1 cellular context compared by ENCODE assay signal in genomic region chr6:100592929-100593328, GRCh38.
TF ChIP-seq lines count a peak whose summit lies in the region.

No MANE protein-coding gene starts in this region.

TF ChIP-seq in HEK293, 187 proteins besides CTCF, POLR2A, EP300 and RAD21 (continued from another document and continues in another):
- no peak for TF ChIP-seq ZBTB11 (tag by site-specific recombination; conservative IDR thresholded peaks at IDR 0.05; ENCODE audit: low read depth)
- peak; percentile 18; the same call in 1 of the 2 replicates for TF ChIP-seq ZNF626 (tag by site-specific recombination; IDR thresholded peaks at IDR 0.05)
- TF ChIP-seq ZNF521 (tag by site-specific recombination; IDR thresholded peaks at IDR 0.05): no peak
- peak; percentile 57; the same call in 1 of the 2 replicates for TF ChIP-seq ZNF394 (tag by site-specific recombination; IDR thresholded peaks at IDR 0.05; ENCODE audit: borderline replicate concordance)
- TF ChIP-seq ZNF529 (tag by site-specific recombination; IDR thresholded peaks at IDR 0.05; ENCODE audit: insufficient replicate concordance): no peak
- peak; percentile 38; the same call in 1 of the 2 replicates for TF ChIP-seq ZNF600 (tag by site-specific recombination; IDR thresholded peaks at IDR 0.05)
- TF ChIP-seq ZBTB8A (tag by site-specific recombination; IDR thresholded peaks at IDR 0.05): peak; percentile 72
- no peak; the same call in 1 of the 2 replicates for TF ChIP-seq AEBP2 (tag by site-specific recombination; IDR thresholded peaks at IDR 0.05; ENCODE audit: borderline replicate concordance)
- peak; percentile 98 for TF ChIP-seq ZNF24 (tag by site-specific recombination; IDR thresholded peaks at IDR 0.05)
- TF ChIP-seq ZNF596 (tag by site-specific recombination; IDR thresholded peaks at IDR 0.05): peak; percentile 83
- TF ChIP-seq ZNF785 (tag by site-specific recombination; IDR thresholded peaks at IDR 0.05): no peak
- TF ChIP-seq ZNF37A (tag by site-specific recombination; IDR thresholded peaks at IDR 0.05): no peak
- no peak for TF ChIP-seq ZNF311 (tag by site-specific recombination; IDR thresholded peaks at IDR 0.05; ENCODE audit: borderline replicate concordance)
- TF ChIP-seq PRDM1 (tag by site-specific recombination; IDR thresholded peaks at IDR 0.05): 0 out of 2 replicates have a peak, but pooled peaks have one; percentile 13
- TF ChIP-seq ZNF324 (tag by site-specific recombination; IDR thresholded peaks at IDR 0.05): peak; percentile 49; the same call in 1 of the 2 replicates
- no peak for TF ChIP-seq EGR2 (tag by site-specific recombination; IDR thresholded peaks at IDR 0.05; ENCODE audit: low read depth)
- TF ChIP-seq ZNF654 (tag by site-specific recombination; IDR thresholded peaks at IDR 0.05; ENCODE audit: low read depth): peak; percentile 17; the same call in 1 of the 2 replicates
- 0 out of 2 replicates have a peak, but pooled peaks have one; percentile 41 for TF ChIP-seq ZFP69B (tag by site-specific recombination; IDR thresholded peaks at IDR 0.05)
- peak; percentile 99 for TF ChIP-seq FEZF1 (tag by site-specific recombination; IDR thresholded peaks at IDR 0.05)
- TF ChIP-seq IKZF3 (tag by site-specific recombination; IDR thresholded peaks at IDR 0.05): peak; percentile 98
- peak; percentile 79 for TF ChIP-seq ZNF18 (tag by site-specific recombination; IDR thresholded peaks at IDR 0.05)
- no peak for TF ChIP-seq ZBTB48 (tag by site-specific recombination; IDR thresholded peaks at IDR 0.05)
- TF ChIP-seq ZNF513 (tag by site-specific recombination; IDR thresholded peaks at IDR 0.05): peak; percentile 66
- TF ChIP-seq ZNF398 (tag by site-specific recombination; IDR thresholded peaks at IDR 0.05): peak; percentile 41; the same call in 1 of the 2 replicates
- TF ChIP-seq ZNF692 (tag by site-specific recombination; IDR thresholded peaks at IDR 0.05): peak; percentile 34; the same call in 1 of the 2 replicates
- TF ChIP-seq ZNF449 (tag by site-specific recombination; IDR thresholded peaks at IDR 0.05): peak; percentile 79; the same call in 1 of the 2 replicates
- TF ChIP-seq ZFP41 (tag by site-specific recombination; IDR thresholded peaks at IDR 0.05; ENCODE audit: borderline replicate concordance): no peak
- no peak for TF ChIP-seq ZNF571 (tag by site-specific recombination; IDR thresholded peaks at IDR 0.05)
- peak; percentile 96 for TF ChIP-seq WT1 (tag by site-specific recombination; IDR thresholded peaks at IDR 0.05)
- TF ChIP-seq ZNF670 (tag by site-specific recombination; IDR thresholded peaks at IDR 0.05; ENCODE audit: low read depth): no peak
- TF ChIP-seq KLF9 (tag by site-specific recombination; IDR thresholded peaks at IDR 0.05; ENCODE audit: low read depth): peak; percentile 28; the same call in 1 of the 2 replicates
- no peak for TF ChIP-seq ZNF404 (tag by site-specific recombination; IDR thresholded peaks at IDR 0.05)
- peak; percentile 56; the same call in 1 of the 2 replicates for TF ChIP-seq KLF16 (tag by site-specific recombination; IDR thresholded peaks at IDR 0.05)
- no peak for TF ChIP-seq ZNF26 (tag by site-specific recombination; IDR thresholded peaks at IDR 0.05)
- peak; percentile 66; the same call in 1 of the 2 replicates for TF ChIP-seq ZNF76 (tag by site-specific recombination; IDR thresholded peaks at IDR 0.05; ENCODE audit: borderline replicate concordance, low read depth)
- TF ChIP-seq ZNF23 (tag by site-specific recombination; IDR thresholded peaks at IDR 0.05; ENCODE audit: borderline replicate concordance): no peak
- TF ChIP-seq ZNF214 (tag by site-specific recombination; IDR thresholded peaks at IDR 0.05; ENCODE audit: borderline replicate concordance): no peak
- TF ChIP-seq ZNF558 (tag by site-specific recombination; IDR thresholded peaks at IDR 0.05): peak; percentile 85
- no peak for TF ChIP-seq REST (tag by site-specific recombination; IDR thresholded peaks at IDR 0.05)
- TF ChIP-seq ZNF585B (tag by site-specific recombination; IDR thresholded peaks at IDR 0.05): no peak
- peak; percentile 68; the same call in 1 of the 2 replicates for TF ChIP-seq ZNF664 (tag by site-specific recombination; IDR thresholded peaks at IDR 0.05)
- no peak for TF ChIP-seq ZNF707 (tag by site-specific recombination; IDR thresholded peaks at IDR 0.05)
